In genomic region chr7:24018331-24018730, GRCh38 we compare ENCODE assay signal across 14 cellular contexts.
DNase-seq lines count a peak whose midpoint lies in the region; ATAC-seq, FAIRE-seq and TF ChIP-seq lines count a peak whose summit lies in the region.
"Had no signal": no experiment of that assay in that cellular context is flagged by ENCODE, and none has a peak within 500 bp of the region (broad histone marks: within the 10 kb centered on the region; RNA-seq: fewer than 3 reads in every experiment).

No MANE protein-coding gene starts in this region.

- no TSS peak for BruUV-seq in HepG2 (replicated peaks; lab: Mats Ljungman, UMichigan)

- H3K9me3 ChIP-seq in HepG2 (ENCODE audit: low read length) = no peaks in the 10 kb centered on the region
- no peaks in the 10 kb centered on the region for H3K9me3 ChIP-seq in right lobe of liver

- H3K4me2 ChIP-seq in HepG2 (ENCODE audit: low read depth, low read length) = no peak overlapping the region

- H3K4me3 ChIP-seq in HepG2 (replicated peaks in 1 of 3; ENCODE audit: insufficient read depth in 1 of 3, low read depth in 2 of 3, low read length in 3 of 3) (no peak overlapping the region), right lobe of liver (no peak overlapping the region)

- H3K9ac ChIP-seq in HepG2 (ENCODE audit: insufficient read depth, low read depth, low read length) = no peak overlapping the region

- TF ChIP-seq RAD21 in HepG2 (CRISPR knock-in tag; IDR thresholded peaks at IDR 0.05) = no peak

- POLR2A ChIA-PET in HepG2 (lab: Yijun Ruan, JAX) = no interaction called here

- no peak for ATAC-seq in HepG2
- no peak for ATAC-seq in right lobe of liver
- no peak for ATAC-seq in GM21825 (IDR thresholded peaks at IDR 0.05; ENCODE audit: unreplicated experiment)
- ATAC-seq in GM21447 (IDR thresholded peaks at IDR 0.05; ENCODE audit: unreplicated experiment) = no peak

- H3K4me1 ChIP-seq in HepG2 (ENCODE audit: insufficient read depth, low read length) (no peaks in the 10 kb centered on the region), right lobe of liver (no peaks in the 10 kb centered on the region)

- 20% methylated on average over 2 of the region's 2 CpGs for WGBS in HepG2 (ENCODE audit: low lambda C conversion rate)
- 56% methylated on average over 2 of the region's 2 CpGs for WGBS in right lobe of liver (ENCODE audit: insufficient coverage, low coverage, low lambda C conversion rate, missing lambda C conversion rate)

- no peak for TF ChIP-seq POLR2A in HepG2 (IDR thresholded peaks at IDR 0.05; ENCODE audit: insufficient read depth in 1 of 2, low read depth in 2 of 2, low read length in 2 of 2)
- no peak for TF ChIP-seq POLR2A in right lobe of liver (IDR thresholded peaks at IDR 0.05)

- DNase-seq in HepG2 (ENCODE audit: low spot score) = no peak
- DNase-seq in right lobe of liver = no peak
- peak; percentile 45 for DNase-seq in NOMO-1 treated with DMSO at 0.1 percent for 48 hours (lab: John Stamatoyannopoulos, UW; ENCODE audit: unreplicated experiment)
- peak; percentile 8 for DNase-seq in dedifferentiated amniotic fluid mesenchymal stem cell (ENCODE audit: extremely low spot score)
- DNase-seq in mesenteric fat pad (ENCODE audit: low spot score) = no peak
- DNase-seq: ACHN; C1 segment of cervical spinal cord; CD4-positive, alpha-beta T cell; DMS79; HCEC 1CT had no signal

- H3K27ac ChIP-seq in HepG2 (ENCODE audit: extremely low read length, insufficient read depth, low read length) (no peak overlapping the region), right lobe of liver (no peak overlapping the region)

- no peaks in the 10 kb centered on the region for H3K79me2 ChIP-seq in HepG2 (ENCODE audit: insufficient read depth, low read length)

- no peak for TF ChIP-seq EP300 in HepG2 (IDR thresholded peaks at IDR 0.05; ENCODE audit: low read depth in 2 of 2, low read length in 2 of 2)
- no peak for TF ChIP-seq EP300 in HepG2 (CRISPR knock-in tag; IDR thresholded peaks at IDR 0.05; ENCODE audit: borderline replicate concordance)

- in situ Hi-C loops in HepG2 (cut with HindIII; ENCODE audit: extremely low pct_ligation_motif_present, low pct_unique_long_range_greater_than_20kb) = no loop called here

- no peaks in the 10 kb centered on the region for H4K20me1 ChIP-seq in HepG2 (ENCODE audit: insufficient read depth, low read length)

- TF ChIP-seq CTCF in HepG2 (CRISPR knock-in tag; IDR thresholded peaks at IDR 0.05) (no peak), right lobe of liver (IDR thresholded peaks at IDR 0.05) (no peak)

- CTCF ChIA-PET in HepG2 (lab: Yijun Ruan, JAX; ENCODE audit: low intra/inter-chr PET ratio, low total read pairs) = no interaction called here

- no peak overlapping the region for H2AFZ ChIP-seq in HepG2 (ENCODE audit: low read length)

- H3K27me3 ChIP-seq in HepG2 (ENCODE audit: control insufficient read depth in 1 of 2, insufficient read depth in 2 of 2, low read length in 2 of 2) = no peaks in the 10 kb centered on the region
- H3K27me3 ChIP-seq in right lobe of liver = no peaks in the 10 kb centered on the region

- H3K36me3 ChIP-seq in HepG2 (replicated peaks in 1 of 2; ENCODE audit: control insufficient read depth in 1 of 2, insufficient read depth in 2 of 2, low read length in 2 of 2) = no peaks in the 10 kb centered on the region
- H3K36me3 ChIP-seq in right lobe of liver = no peaks in the 10 kb centered on the region

- intact Hi-C loops in HepG2 (cut with micrococcal nuclease; ENCODE audit: unreplicated experiment) (no loop called here), right lobe of liver (cut with DNase I) (no loop called here)

- FAIRE-seq in HepG2 (lab: Jason Lieb, UNC) = no peak
- FAIRE-seq: GM12891, HTR-8/SVneo had no signal

TF ChIP-seq in HepG2, 621 proteins besides CTCF, POLR2A, EP300 and RAD21:
- TF ChIP-seq NR1H2 (CRISPR knock-in tag; IDR thresholded peaks at IDR 0.05; ENCODE audit: borderline replicate concordance, low read depth) (no peak), CEBPB (IDR thresholded peaks at IDR 0.05; ENCODE audit: borderline replicate concordance, low read depth, low read length) (peak; percentile 67; the same call in 1 of the 2 replicates)

Comparison
In these comparisons a context has a peak if more than half of its experiments do, and no peak if none do; other contexts are left out.
1. DNase-seq: peak in NOMO-1 treated with DMSO at 0.1 percent for 48 hours (single experiment) and dedifferentiated amniotic fluid mesenchymal stem cell (single experiment); none in HepG2 (single experiment), right lobe of liver (0 of 3) and mesenteric fat pad (single experiment).